18 cellular contexts compared by ENCODE assay signal in genomic region chr4:38576767-38577166, GRCh38.
DNase-seq lines count a peak whose midpoint lies in the region; ATAC-seq and TF ChIP-seq lines count a peak whose summit lies in the region.
"Had no signal": no experiment of that assay in that cellular context is flagged by ENCODE, and none has a peak within 500 bp of the region (broad histone marks: within the 10 kb centered on the region; RNA-seq: fewer than 3 reads in every experiment).

No MANE protein-coding gene starts in this region.

- TF ChIP-seq CTCF in left ventricle myocardium inferior (IDR thresholded peaks at IDR 0.05; ENCODE audit: borderline replicate concordance): no peak

- peak overlapping the region; percentile 11 for H3K27ac Mint-ChIP-seq in activated naive CD4-positive, alpha-beta T cell treated with anti-CD3 and anti-CD28 coated beads, Interleukin-2, amount 50 U/mL, for 24 hours
- no peak overlapping the region for H3K27ac Mint-ChIP-seq in activated naive CD4-positive, alpha-beta T cell treated with anti-CD3 and anti-CD28 coated beads, Interleukin-2, amount 50 U/mL, for 72 hours
- H3K27ac Mint-ChIP-seq in dendritic cell treated with granulocyte-macrophage colony-stimulating factor and Interleukin-4, amounts not matched to agents 40 ng/mL and 50 ng/mL, for 4 days: peak overlapping the region; percentile 45
- no peak overlapping the region for H3K27ac Mint-ChIP-seq in CD8-positive, alpha-beta memory T cell

- H3K36me3 ChIP-seq in CD8-positive, alpha-beta memory T cell (ENCODE audit: insufficient read depth, low read length): no peaks in the 10 kb centered on the region
- H3K36me3 ChIP-seq in left ventricle myocardium inferior: no peaks in the 10 kb centered on the region
- H3K36me3 ChIP-seq: BLaER1 had no signal

- no peaks in the 10 kb centered on the region for H3K4me1 ChIP-seq in CD8-positive, alpha-beta memory T cell (ENCODE audit: insufficient read depth, low read length)
- H3K4me1 ChIP-seq in left ventricle myocardium inferior: no peaks in the 10 kb centered on the region

- CTCF ChIA-PET in CD8-positive, alpha-beta memory T cell (lab: Charles Lee): interaction anchor here (0.6 kb wide), 1 partner anchor 17 kb away, joined by 3 read pairs; no protein-coding TSS in a partner anchor

- intact Hi-C loops in dendritic cell treated with granulocyte-macrophage colony-stimulating factor and Interleukin-4, amounts not matched to agents 40 ng/mL and 50 ng/mL, for 4 days (cut with micrococcal nuclease): no loop called here
- intact Hi-C loops in left ventricle myocardium inferior (cut with micrococcal nuclease): no loop called here

- peaks cover 21% of the 10 kb centered on the region for H3K4me1 Mint-ChIP-seq in activated naive CD4-positive, alpha-beta T cell treated with anti-CD3 and anti-CD28 coated beads, Interleukin-2, amount 50 U/mL, for 24 hours
- H3K4me1 Mint-ChIP-seq in dendritic cell treated with granulocyte-macrophage colony-stimulating factor and Interleukin-4, amounts not matched to agents 40 ng/mL and 50 ng/mL, for 4 days (ENCODE audit: low read depth): peaks cover 41% of the 10 kb centered on the region
- peaks cover 0 to 2% (median under 1%) of the 10 kb centered on the region in 3 donors for H3K4me1 Mint-ChIP-seq in CD8-positive, alpha-beta memory T cell

- no peak overlapping the region for H3K4me3 ChIP-seq in CD8-positive, alpha-beta memory T cell (ENCODE audit: low read length)
- H3K4me3 ChIP-seq in left ventricle myocardium inferior: no peak overlapping the region
- H3K4me3 ChIP-seq: BLaER1 had no signal

- H3K9me3 ChIP-seq in CD8-positive, alpha-beta memory T cell (ENCODE audit: low read length): no peaks in the 10 kb centered on the region
- H3K9me3 ChIP-seq in left ventricle myocardium inferior (replicated peaks): no peaks in the 10 kb centered on the region
- H3K9me3 ChIP-seq: BLaER1 had no signal

- H3K36me3 Mint-ChIP-seq in activated naive CD4-positive, alpha-beta T cell treated with anti-CD3 and anti-CD28 coated beads, Interleukin-2, amount 50 U/mL, for 24 hours: peaks cover 2% of the 10 kb centered on the region
- no peaks in the 10 kb centered on the region for H3K36me3 Mint-ChIP-seq in activated naive CD4-positive, alpha-beta T cell treated with anti-CD3 and anti-CD28 coated beads, Interleukin-2, amount 50 U/mL, for 72 hours
- no peaks in the 10 kb centered on the region for H3K36me3 Mint-ChIP-seq in dendritic cell treated with granulocyte-macrophage colony-stimulating factor and Interleukin-4, amounts not matched to agents 40 ng/mL and 50 ng/mL, for 4 days (ENCODE audit: low read depth)
- H3K36me3 Mint-ChIP-seq in CD8-positive, alpha-beta memory T cell: no peaks in the 10 kb centered on the region
- H3K36me3 Mint-ChIP-seq: CD14-positive monocyte; CD4-positive, alpha-beta memory T cell had no signal

- no peak overlapping the region for H3K27ac ChIP-seq in CD8-positive, alpha-beta memory T cell (ENCODE audit: low read depth, low read length)
- H3K27ac ChIP-seq in left ventricle myocardium inferior (replicated peaks): no peak overlapping the region
- H3K27ac ChIP-seq: BLaER1 had no signal

- no peaks in the 10 kb centered on the region for H3K27me3 Mint-ChIP-seq in activated naive CD4-positive, alpha-beta T cell treated with anti-CD3 and anti-CD28 coated beads, Interleukin-2, amount 50 U/mL, for 24 hours
- H3K27me3 Mint-ChIP-seq in dendritic cell treated with granulocyte-macrophage colony-stimulating factor and Interleukin-4, amounts not matched to agents 40 ng/mL and 50 ng/mL, for 4 days: no peaks in the 10 kb centered on the region
- H3K27me3 Mint-ChIP-seq in CD8-positive, alpha-beta memory T cell: peaks cover 0 to 4% of the 10 kb centered on the region in 2 donors
- H3K27me3 Mint-ChIP-seq: CD4-positive, alpha-beta memory T cell had no signal

- no peaks in the 10 kb centered on the region for H3K9me3 Mint-ChIP-seq in activated naive CD4-positive, alpha-beta T cell treated with anti-CD3 and anti-CD28 coated beads, Interleukin-2, amount 50 U/mL, for 24 hours
- peaks cover 0 to 6% of the 10 kb centered on the region in 2 donors for H3K9me3 Mint-ChIP-seq in activated naive CD4-positive, alpha-beta T cell treated with anti-CD3 and anti-CD28 coated beads, Interleukin-2, amount 50 U/mL, for 72 hours
- H3K9me3 Mint-ChIP-seq in dendritic cell treated with granulocyte-macrophage colony-stimulating factor and Interleukin-4, amounts not matched to agents 40 ng/mL and 50 ng/mL, for 4 days: no peaks in the 10 kb centered on the region
- no peaks in the 10 kb centered on the region for H3K9me3 Mint-ChIP-seq in CD8-positive, alpha-beta memory T cell
- H3K9me3 Mint-ChIP-seq: CD4-positive, alpha-beta memory T cell had no signal

- H3K4me3 Mint-ChIP-seq in activated naive CD4-positive, alpha-beta T cell treated with anti-CD3 and anti-CD28 coated beads, Interleukin-2, amount 50 U/mL, for 24 hours: no peak overlapping the region
- no peak overlapping the region for H3K4me3 Mint-ChIP-seq in dendritic cell treated with granulocyte-macrophage colony-stimulating factor and Interleukin-4, amounts not matched to agents 40 ng/mL and 50 ng/mL, for 4 days
- H3K4me3 Mint-ChIP-seq in CD8-positive, alpha-beta memory T cell: no peak overlapping the region
- H3K4me3 Mint-ChIP-seq: CD14-positive monocyte; CD4-positive, alpha-beta memory T cell had no signal

- no peak for ATAC-seq in activated naive CD4-positive, alpha-beta T cell treated with anti-CD3 and anti-CD28 coated beads, Interleukin-2, amount 50 U/mL, for 72 hours
- no peak for ATAC-seq in GM18873 (IDR thresholded peaks at IDR 0.05; ENCODE audit: low FRiP score, unreplicated experiment)
- ATAC-seq: HCT116, HepG2 had no signal

- no peaks in the 10 kb centered on the region for H3K27me3 ChIP-seq in CD8-positive, alpha-beta memory T cell (ENCODE audit: insufficient read depth, low read length, poor library complexity, severe bottlenecking)
- no peaks in the 10 kb centered on the region for H3K27me3 ChIP-seq in left ventricle myocardium inferior (ENCODE audit: low read depth)
- H3K27me3 ChIP-seq: BLaER1 had no signal

- DNase-seq in activated naive CD4-positive, alpha-beta T cell treated with anti-CD3 and anti-CD28 coated beads, Interleukin-2, amount 50 U/mL, for 72 hours (ENCODE audit: low spot score in 2 of 2): no peak
- peak; percentile 19 for DNase-seq in OCI-M1 (lab: John Stamatoyannopoulos, UW)
- DNase-seq in CD8-positive, alpha-beta memory T cell: no peak
- DNase-seq in left ventricle myocardium inferior: no peak
- DNase-seq: 8988T; Calu3; CD4-positive, alpha-beta memory T cell; DMS79 treated with DMSO at 0.1 percent for 48 hours; GF-D8; GOT3; H7 had no signal

- POLR2A ChIA-PET in CD8-positive, alpha-beta memory T cell (lab: Charles Lee): no interaction called here

Comparison
In these comparisons a context has a peak if more than half of its experiments do, and no peak if none do; other contexts are left out.
1. H3K27ac Mint-ChIP-seq: peak in activated naive CD4-positive, alpha-beta T cell treated with anti-CD3 and anti-CD28 coated beads, Interleukin-2, amount 50 U/mL, for 24 hours (single experiment) and dendritic cell treated with granulocyte-macrophage colony-stimulating factor and Interleukin-4, amounts not matched to agents 40 ng/mL and 50 ng/mL, for 4 days (single experiment); none in activated naive CD4-positive, alpha-beta T cell treated with anti-CD3 and anti-CD28 coated beads, Interleukin-2, amount 50 U/mL, for 72 hours (0 of 2) and CD8-positive, alpha-beta memory T cell (0 of 8).